In genomic region chr1:36008546-36009197, GRCh38 we compare ENCODE assay signal across 14 cellular contexts.
DNase-seq lines count a peak whose midpoint lies in the region; ATAC-seq and TF ChIP-seq lines count a peak whose summit lies in the region.
"Had no signal": no experiment of that assay in that cellular context is flagged by ENCODE, and none has a peak within 500 bp of the region (broad histone marks: within the 10 kb centered on the region; RNA-seq: fewer than 3 reads in every experiment).

No MANE protein-coding gene starts in this region.

- H3K4me3 ChIP-seq in AG10803 (ENCODE audit: low read length) (no peak overlapping the region), HFF-Myc (replicated peaks; ENCODE audit: low read depth, low read length) (no peak overlapping the region)

- DNase-seq in AG10803 (ENCODE audit: low read depth) (peak; percentile 34), HFF-Myc (ENCODE audit: extremely low read depth, low read depth) (peak; percentile 2), amniotic stem cell (lab: John Stamatoyannopoulos, UW) (peak; percentile 25), islet precursor cell (peak; percentile 76), GM19240 (ENCODE audit: insufficient read length, low spot score) (no peak), cerebellum (ENCODE audit: low spot score) (no peak)
- DNase-seq: activated T-cell treated with anti-CD3 and anti-CD28 coated beads, Interleukin-2, amount 50 U/mL, for 48 hours; effector memory CD4-positive, alpha-beta T cell; GOT3; left cardiac atrium; NCI-H2171; T-cell had no signal

- TF ChIP-seq CTCF in AG10803 (conservative IDR thresholded peaks at IDR 0.05; ENCODE audit: low read length) (no peak), HFF-Myc (IDR thresholded peaks at IDR 0.05; ENCODE audit: low read depth, low read length, missing control alignments) (no peak)

- ATAC-seq in GM18868 (IDR thresholded peaks at IDR 0.05; ENCODE audit: unreplicated experiment) (no peak), GM19463 (IDR thresholded peaks at IDR 0.05; ENCODE audit: unreplicated experiment) (no peak)
- ATAC-seq: left cardiac atrium, T-cell had no signal

Comparison
In these comparisons a context has a peak if more than half of its experiments do, and no peak if none do; other contexts are left out.
1. DNase-seq: peak in AG10803 (single experiment), HFF-Myc (single experiment), amniotic stem cell (single experiment) and islet precursor cell (single experiment); none in GM19240 (single experiment) and cerebellum (single experiment).